ENCODE assay signal across 15 cellular contexts in the genomic region with DNA sequence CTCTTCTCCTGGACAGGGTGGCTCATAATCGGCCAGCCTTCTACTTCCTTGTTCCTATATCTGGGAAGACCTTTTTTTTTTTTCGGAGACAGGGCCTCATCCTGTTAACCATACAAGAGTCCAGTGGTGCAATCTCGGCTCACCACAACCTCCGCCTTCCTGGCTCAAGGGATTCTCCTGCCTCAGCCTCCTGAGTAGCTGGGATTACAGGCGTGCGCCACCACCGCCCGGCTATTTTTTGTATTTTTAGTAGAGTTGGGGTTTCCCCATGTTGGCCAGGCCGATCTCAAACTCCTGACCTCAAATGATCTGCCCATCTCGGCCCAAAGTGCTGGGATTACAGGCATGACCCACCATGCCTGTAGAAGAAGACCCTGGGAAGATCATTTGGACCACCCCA. TPM values are rescaled to one million over a fixed set of nuclear protein-coding genes. Genes with fewer than 3 reads are reported as not detected.
DNase-seq lines count a peak whose midpoint lies in the region; ATAC-seq and TF ChIP-seq lines count a peak whose summit lies in the region.
"Had no signal": no experiment of that assay in that cellular context is flagged by ENCODE, and none has a peak within 500 bp of the region (broad histone marks: within the 10 kb centered on the region; RNA-seq: fewer than 3 reads in every experiment).

No MANE protein-coding gene starts in this region.

- H3K27me3 ChIP-seq in muscle layer of colon (ENCODE audit: control insufficient read depth in 1 of 2, insufficient read depth in 2 of 2, low read length in 2 of 2) (no peaks in the 10 kb centered on the region), transverse colon (no peaks in the 10 kb centered on the region)
- H3K27me3 ChIP-seq: suprapubic skin had no signal

- TF ChIP-seq EP300 in transverse colon (IDR thresholded peaks at IDR 0.05; ENCODE audit: low read depth) = no peak

- WGBS in transverse colon (ENCODE audit: low coverage in 1 of 2), 2 donors = 52 to 66% methylated on average over 5 to 10 of the region's 10 CpGs

- peaks cover 58% of the 10 kb centered on the region for H3K4me1 Mint-ChIP-seq in activated T-cell treated with anti-CD3 and anti-CD28 coated beads, Interleukin-2, amount 50 U/mL, for 24 hours (ENCODE audit: low read depth)
- peaks cover 74% of the 10 kb centered on the region for H3K4me1 Mint-ChIP-seq in central memory CD8-positive, alpha-beta T cell

- H3K27ac Mint-ChIP-seq in activated T-cell treated with anti-CD3 and anti-CD28 coated beads, Interleukin-2, amount 50 U/mL, for 24 hours = peak overlapping the region; percentile 91
- peak overlapping the region; percentile 89 for H3K27ac Mint-ChIP-seq in central memory CD8-positive, alpha-beta T cell (ENCODE audit: low read depth)

- intact Hi-C loops in transverse colon (cut with DNase I; ENCODE audit: low total_unique reads) = no loop called here

- no peak for ATAC-seq in central memory CD8-positive, alpha-beta T cell (replicated peaks; ENCODE audit: extremely low read depth, poor library complexity, severe bottlenecking)
- ATAC-seq: A549; activated naive CD8-positive, alpha-beta T cell treated with anti-CD3 and anti-CD28 coated beads, Interleukin-2, amount 50 U/mL, for 24 hours had no signal

- H3K9ac ChIP-seq in muscle layer of colon (ENCODE audit: low read length) = no peak overlapping the region

- H3K4me1 ChIP-seq in muscle layer of colon (ENCODE audit: insufficient read depth, low read length) = peaks cover 50% of the 10 kb centered on the region
- H3K4me1 ChIP-seq in transverse colon = peaks cover 17 to 61% (median 37%) of the 10 kb centered on the region in 4 donors

- H3K27ac ChIP-seq in muscle layer of colon (ENCODE audit: low read depth, low read length) (peak overlapping the region; percentile 55), transverse colon (peak overlapping the region; percentile 89 to 96 (median 94))
- H3K27ac ChIP-seq: A549 had no signal

- no peaks in the 10 kb centered on the region for H3K27me3 Mint-ChIP-seq in activated T-cell treated with anti-CD3 and anti-CD28 coated beads, Interleukin-2, amount 50 U/mL, for 24 hours
- H3K27me3 Mint-ChIP-seq in central memory CD8-positive, alpha-beta T cell = no peaks in the 10 kb centered on the region
- H3K27me3 Mint-ChIP-seq: activated naive CD8-positive, alpha-beta T cell treated with anti-CD3 and anti-CD28 coated beads, Interleukin-2, amount 50 U/mL, for 24 hours had no signal

- H3K4me3 Mint-ChIP-seq in activated T-cell treated with anti-CD3 and anti-CD28 coated beads, Interleukin-2, amount 50 U/mL, for 24 hours = no peak overlapping the region
- H3K4me3 Mint-ChIP-seq in central memory CD8-positive, alpha-beta T cell = peak overlapping the region; percentile 95
- H3K4me3 Mint-ChIP-seq: activated naive CD8-positive, alpha-beta T cell treated with anti-CD3 and anti-CD28 coated beads, Interleukin-2, amount 50 U/mL, for 24 hours had no signal

- no peaks in the 10 kb centered on the region for H3K9me3 Mint-ChIP-seq in activated T-cell treated with anti-CD3 and anti-CD28 coated beads, Interleukin-2, amount 50 U/mL, for 24 hours
- no peaks in the 10 kb centered on the region for H3K9me3 Mint-ChIP-seq in central memory CD8-positive, alpha-beta T cell
- H3K9me3 Mint-ChIP-seq: activated naive CD8-positive, alpha-beta T cell treated with anti-CD3 and anti-CD28 coated beads, Interleukin-2, amount 50 U/mL, for 24 hours had no signal

- peaks cover 17% of the 10 kb centered on the region for H3K36me3 ChIP-seq in muscle layer of colon (ENCODE audit: insufficient read depth, low read length)
- no peaks in the 10 kb centered on the region for H3K36me3 ChIP-seq in transverse colon

- no peak for TF ChIP-seq POLR2A in transverse colon (IDR thresholded peaks at IDR 0.05)

- H3K36me3 Mint-ChIP-seq in activated T-cell treated with anti-CD3 and anti-CD28 coated beads, Interleukin-2, amount 50 U/mL, for 24 hours (ENCODE audit: low read depth) = peaks cover 50% of the 10 kb centered on the region
- H3K36me3 Mint-ChIP-seq in central memory CD8-positive, alpha-beta T cell (ENCODE audit: insufficient read depth) = peaks cover 27% of the 10 kb centered on the region

- H3K9me3 ChIP-seq in muscle layer of colon (ENCODE audit: low read length) (no peaks in the 10 kb centered on the region), transverse colon (no peaks in the 10 kb centered on the region)
- H3K9me3 ChIP-seq: A549, suprapubic skin had no signal

- H3K4me3 ChIP-seq in muscle layer of colon (ENCODE audit: low read depth in 1 of 2, low read length in 2 of 2) (no peak overlapping the region), transverse colon (no peak overlapping the region)
- H3K4me3 ChIP-seq: A549 had no signal

- TF ChIP-seq CTCF in transverse colon (IDR thresholded peaks at IDR 0.05) = no peak

- in situ Hi-C loops in transverse colon (cut with MboI; ENCODE audit: low pct_ligation_motif_present in 1 of 4, low pct_unique_long_range_greater_than_20kb in 1 of 4, low sequenced_read_pairs in 3 of 4) = loop anchor here in 1 of 4 donors (10.0 kb wide), 1 partner anchor 49 kb away; no protein-coding TSS in a partner anchor

- DNase-seq in activated T-cell treated with anti-CD3 and anti-CD28 coated beads, Interleukin-2, amount 50 U/mL, for 24 hours = no peak
- DNase-seq in activated T-cell treated with anti-CD3 and anti-CD28 coated beads, Interleukin-2, amount 50 U/mL, for 48 hours = no peak
- DNase-seq in central memory CD8-positive, alpha-beta T cell (ENCODE audit: low spot score in 2 of 2) = no peak
- no peak for DNase-seq in transverse colon
- DNase-seq in NCI-H510A (lab: John Stamatoyannopoulos, UW) = no peak
- no peak for DNase-seq in NAMALWA (ENCODE audit: low spot score)
- DNase-seq in GF-D8 (lab: John Stamatoyannopoulos, UW) = no peak
- DNase-seq: activated CD4-positive, alpha-beta T cell treated with anti-CD3 and anti-CD28 coated beads, Interleukin-2, amount 50 U/mL, for 48 hours; activated naive CD8-positive, alpha-beta T cell treated with anti-CD3 and anti-CD28 coated beads, Interleukin-2, amount 50 U/mL, for 24 hours; DMS79 treated with DMSO at 0.1 percent for 48 hours; NCI-H2029; T-helper 2 cell had no signal

RNA-seq across cellular contexts. Expression of gene PLEKHO2, which starts 4.5 kb away (rescaled TPM):
- total RNA-seq in transverse colon = 10 to 100 TPM in 2 of 4 donors, 1 to 10 TPM in 2; 4.6 to 12.3 (median 9.8) TPM

RNA-seq across cellular contexts. Expression of gene PIF1, which starts 20.8 kb away (rescaled TPM):
- total RNA-seq in transverse colon = 10 to 100 TPM in 1 of 4 donors, 1 to 10 TPM in 3; 1.1 to 49.8 (median 2.3) TPM
